In genomic region chr7:113013761-113014449, GRCh38 we compare ENCODE assay signal across 18 cellular contexts.
DNase-seq lines count a peak whose midpoint lies in the region; ATAC-seq and TF ChIP-seq lines count a peak whose summit lies in the region.
"Had no signal": no experiment of that assay in that cellular context is flagged by ENCODE, and none has a peak within 500 bp of the region (broad histone marks: within the 10 kb centered on the region; RNA-seq: fewer than 3 reads in every experiment).

No MANE protein-coding gene starts in this region.

- no peak for TF ChIP-seq EP300 in sigmoid colon (IDR thresholded peaks at IDR 0.05)

- H3K27me3 ChIP-seq in sigmoid colon: no peaks in the 10 kb centered on the region

- H3K9me3 ChIP-seq in sigmoid colon: no peaks in the 10 kb centered on the region

- no peak for TF ChIP-seq POLR2A in sigmoid colon (IDR thresholded peaks at IDR 0.05)

- no peaks in the 10 kb centered on the region for H3K4me1 ChIP-seq in sigmoid colon

- no peak for ATAC-seq in HG02642 (IDR thresholded peaks at IDR 0.05; ENCODE audit: poor library complexity, unreplicated experiment)

- intact Hi-C loops in sigmoid colon (cut with DNase I): loop anchor here (10.0 kb wide), 1 partner anchor 691 kb away; no protein-coding TSS in a partner anchor

- H3K27ac ChIP-seq in epithelial cell of prostate (peak overlapping the region; percentile 79), sigmoid colon (no peak overlapping the region)
- H3K27ac ChIP-seq: 22Rv1 had no signal

- DNase-seq in DMS 273 (lab: John Stamatoyannopoulos, UW; ENCODE audit: unreplicated experiment) (peak; percentile 60), DMS 273 treated with DMSO at 0.1 percent for 48 hours (lab: John Stamatoyannopoulos, UW) (no peak), NCI-H524 treated with DMSO at 0.1 percent for 48 hours (lab: John Stamatoyannopoulos, UW) (peak; percentile 3), epithelial cell of prostate (ENCODE audit: low read depth, low spot score) (peak; percentile 57), sigmoid colon (peak; percentile 51), NOMO-1 (lab: John Stamatoyannopoulos, UW; ENCODE audit: unreplicated experiment in 2 of 2) (no peak), T-helper 9 cell (no peak)
- DNase-seq: C1 segment of cervical spinal cord, DMS153, HCEC 1CT, IMR-90, Kasumi-1, NCI-H1436 treated with DMSO at 0.1 percent for 48 hours, NCI-H2107, NCI-H446 treated with DMSO at 0.1 percent for 48 hours, RPMI8226 had no signal

- H3K36me3 ChIP-seq in sigmoid colon: no peaks in the 10 kb centered on the region

- no peak for TF ChIP-seq CTCF in sigmoid colon (IDR thresholded peaks at IDR 0.05)

- no peak overlapping the region for H3K4me3 ChIP-seq in sigmoid colon

Comparison
In these comparisons a context has a peak if more than half of its experiments do, and no peak if none do; other contexts are left out.
1. DNase-seq: peak in DMS 273 (single experiment), NCI-H524 treated with DMSO at 0.1 percent for 48 hours (single experiment), epithelial cell of prostate (single experiment) and sigmoid colon (single experiment); none in DMS 273 treated with DMSO at 0.1 percent for 48 hours (single experiment), NOMO-1 (0 of 2) and T-helper 9 cell (single experiment).